In genomic region chr2:162318280-162319222, GRCh38 we compare ENCODE assay signal across 1 cellular context.
TF ChIP-seq lines count a peak whose summit lies in the region.

Gene IFIH1 (minus strand): TSS chr2:162318684. CDS start chr2:162318307, 377 bp downstream.

TF ChIP-seq in HepG2, 621 proteins besides CTCF, POLR2A, EP300 and RAD21 (continued from another document and continues in another):
- TF ChIP-seq, protein P1, sequence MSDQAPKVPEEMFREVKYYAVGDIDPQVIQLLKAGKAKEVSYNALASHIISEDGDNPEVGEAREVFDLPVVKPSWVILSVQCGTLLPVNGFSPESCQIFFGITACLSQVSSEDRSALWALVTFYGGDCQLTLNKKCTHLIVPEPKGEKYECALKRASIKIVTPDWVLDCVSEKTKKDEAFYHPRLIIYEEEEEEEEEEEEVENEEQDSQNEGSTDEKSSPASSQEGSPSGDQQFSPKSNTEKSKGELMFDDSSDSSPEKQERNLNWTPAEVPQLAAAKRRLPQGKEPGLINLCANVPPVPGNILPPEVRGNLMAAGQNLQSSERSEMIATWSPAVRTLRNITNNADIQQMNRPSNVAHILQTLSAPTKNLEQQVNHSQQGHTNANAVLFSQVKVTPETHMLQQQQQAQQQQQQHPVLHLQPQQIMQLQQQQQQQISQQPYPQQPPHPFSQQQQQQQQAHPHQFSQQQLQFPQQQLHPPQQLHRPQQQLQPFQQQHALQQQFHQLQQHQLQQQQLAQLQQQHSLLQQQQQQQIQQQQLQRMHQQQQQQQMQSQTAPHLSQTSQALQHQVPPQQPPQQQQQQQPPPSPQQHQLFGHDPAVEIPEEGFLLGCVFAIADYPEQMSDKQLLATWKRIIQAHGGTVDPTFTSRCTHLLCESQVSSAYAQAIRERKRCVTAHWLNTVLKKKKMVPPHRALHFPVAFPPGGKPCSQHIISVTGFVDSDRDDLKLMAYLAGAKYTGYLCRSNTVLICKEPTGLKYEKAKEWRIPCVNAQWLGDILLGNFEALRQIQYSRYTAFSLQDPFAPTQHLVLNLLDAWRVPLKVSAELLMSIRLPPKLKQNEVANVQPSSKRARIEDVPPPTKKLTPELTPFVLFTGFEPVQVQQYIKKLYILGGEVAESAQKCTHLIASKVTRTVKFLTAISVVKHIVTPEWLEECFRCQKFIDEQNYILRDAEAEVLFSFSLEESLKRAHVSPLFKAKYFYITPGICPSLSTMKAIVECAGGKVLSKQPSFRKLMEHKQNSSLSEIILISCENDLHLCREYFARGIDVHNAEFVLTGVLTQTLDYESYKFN (CRISPR knock-in tag; conservative IDR thresholded peaks at IDR 0.05) = no peak
- TF ChIP-seq MEF2D (CRISPR knock-in tag; IDR thresholded peaks at IDR 0.05) (no peak), NR3C1 (CRISPR knock-in tag; IDR thresholded peaks at IDR 0.05) (no peak), ZNF296 (CRISPR knock-in tag; conservative IDR thresholded peaks at IDR 0.05) (no peak), ATAD3A (CRISPR knock-in tag; IDR thresholded peaks at IDR 0.05) (no peak), ZNF792 (CRISPR knock-in tag; IDR thresholded peaks at IDR 0.05) (no peak; the same call in 1 of the 2 replicates), TP53 (CRISPR knock-in tag; conservative IDR thresholded peaks at IDR 0.05) (no peak), GATAD1 (CRISPR knock-in tag; IDR thresholded peaks at IDR 0.05) (no peak; the same call in 1 of the 2 replicates), CBFB (CRISPR knock-in tag; IDR thresholded peaks at IDR 0.05) (no peak), TBX3 (IDR thresholded peaks at IDR 0.05; ENCODE audit: borderline replicate concordance) (no peak), BRF2 (CRISPR knock-in tag; IDR thresholded peaks at IDR 0.05) (no peak; the same call in none of the 2 replicates), SMAD9 (CRISPR knock-in tag; IDR thresholded peaks at IDR 0.05) (0 out of 2 replicates have a peak, but pooled peaks have one; percentile 60), JUNB (CRISPR knock-in tag; IDR thresholded peaks at IDR 0.05; ENCODE audit: borderline replicate concordance) (no peak), ZNF10 (CRISPR knock-in tag; IDR thresholded peaks at IDR 0.05; ENCODE audit: borderline replicate concordance, low read depth) (no peak), AHR (CRISPR knock-in tag; IDR thresholded peaks at IDR 0.05) (no peak), CHCHD3 (CRISPR knock-in tag; IDR thresholded peaks at IDR 0.05) (no peak), YEATS2 (CRISPR knock-in tag; IDR thresholded peaks at IDR 0.05; ENCODE audit: borderline replicate concordance) (0 out of 2 replicates have a peak, but pooled peaks have one; percentile 54), ZC3H13 (CRISPR knock-in tag; IDR thresholded peaks at IDR 0.05) (no peak), ZNF207 (IDR thresholded peaks at IDR 0.05; ENCODE audit: borderline replicate concordance) (no peak), THAP9 (CRISPR knock-in tag; IDR thresholded peaks at IDR 0.05; ENCODE audit: borderline replicate concordance) (no peak), ZNF512B (CRISPR knock-in tag; IDR thresholded peaks at IDR 0.05; ENCODE audit: borderline replicate concordance) (0 out of 2 replicates have a peak, but pooled peaks have one; percentile 54), GMEB1 (CRISPR knock-in tag; IDR thresholded peaks at IDR 0.05; ENCODE audit: borderline replicate concordance) (no peak), ELF4 (CRISPR knock-in tag; IDR thresholded peaks at IDR 0.05; ENCODE audit: borderline replicate concordance) (no peak), ZNF354B (CRISPR knock-in tag; IDR thresholded peaks at IDR 0.05) (no peak), HOXA7 (CRISPR knock-in tag; IDR thresholded peaks at IDR 0.05) (no peak), ZNF234 (CRISPR knock-in tag; conservative IDR thresholded peaks at IDR 0.05) (no peak), REXO4 (CRISPR knock-in tag; IDR thresholded peaks at IDR 0.05; ENCODE audit: borderline replicate concordance) (no peak), HDAC6 (IDR thresholded peaks at IDR 0.05; ENCODE audit: low read depth, low read length) (no peak), HNF1A (IDR thresholded peaks at IDR 0.05; ENCODE audit: low read depth) (no peak), HNF1A (CRISPR knock-in tag; IDR thresholded peaks at IDR 0.05; ENCODE audit: borderline replicate concordance) (no peak), ZNF737 (CRISPR knock-in tag; IDR thresholded peaks at IDR 0.05; ENCODE audit: borderline replicate concordance) (no peak), TEAD3 (CRISPR knock-in tag; optimal IDR thresholded peaks at IDR 0.05; ENCODE audit: borderline replicate concordance) (peak; percentile 34), HOXA5 (CRISPR knock-in tag; IDR thresholded peaks at IDR 0.05) (no peak), ZNF468 (CRISPR knock-in tag; IDR thresholded peaks at IDR 0.05) (no peak), TBX2 (CRISPR knock-in tag; IDR thresholded peaks at IDR 0.05; ENCODE audit: borderline replicate concordance) (peak; percentile 52; the same call in 1 of the 2 replicates), CCDC6 (CRISPR knock-in tag; IDR thresholded peaks at IDR 0.05) (no peak), GLI4 (CRISPR knock-in tag; IDR thresholded peaks at IDR 0.05; ENCODE audit: borderline replicate concordance) (no peak), ZSCAN12 (CRISPR knock-in tag; IDR thresholded peaks at IDR 0.05) (no peak), ZNF3 (CRISPR knock-in tag; IDR thresholded peaks at IDR 0.05) (no peak)
- TF ChIP-seq, protein P2, sequence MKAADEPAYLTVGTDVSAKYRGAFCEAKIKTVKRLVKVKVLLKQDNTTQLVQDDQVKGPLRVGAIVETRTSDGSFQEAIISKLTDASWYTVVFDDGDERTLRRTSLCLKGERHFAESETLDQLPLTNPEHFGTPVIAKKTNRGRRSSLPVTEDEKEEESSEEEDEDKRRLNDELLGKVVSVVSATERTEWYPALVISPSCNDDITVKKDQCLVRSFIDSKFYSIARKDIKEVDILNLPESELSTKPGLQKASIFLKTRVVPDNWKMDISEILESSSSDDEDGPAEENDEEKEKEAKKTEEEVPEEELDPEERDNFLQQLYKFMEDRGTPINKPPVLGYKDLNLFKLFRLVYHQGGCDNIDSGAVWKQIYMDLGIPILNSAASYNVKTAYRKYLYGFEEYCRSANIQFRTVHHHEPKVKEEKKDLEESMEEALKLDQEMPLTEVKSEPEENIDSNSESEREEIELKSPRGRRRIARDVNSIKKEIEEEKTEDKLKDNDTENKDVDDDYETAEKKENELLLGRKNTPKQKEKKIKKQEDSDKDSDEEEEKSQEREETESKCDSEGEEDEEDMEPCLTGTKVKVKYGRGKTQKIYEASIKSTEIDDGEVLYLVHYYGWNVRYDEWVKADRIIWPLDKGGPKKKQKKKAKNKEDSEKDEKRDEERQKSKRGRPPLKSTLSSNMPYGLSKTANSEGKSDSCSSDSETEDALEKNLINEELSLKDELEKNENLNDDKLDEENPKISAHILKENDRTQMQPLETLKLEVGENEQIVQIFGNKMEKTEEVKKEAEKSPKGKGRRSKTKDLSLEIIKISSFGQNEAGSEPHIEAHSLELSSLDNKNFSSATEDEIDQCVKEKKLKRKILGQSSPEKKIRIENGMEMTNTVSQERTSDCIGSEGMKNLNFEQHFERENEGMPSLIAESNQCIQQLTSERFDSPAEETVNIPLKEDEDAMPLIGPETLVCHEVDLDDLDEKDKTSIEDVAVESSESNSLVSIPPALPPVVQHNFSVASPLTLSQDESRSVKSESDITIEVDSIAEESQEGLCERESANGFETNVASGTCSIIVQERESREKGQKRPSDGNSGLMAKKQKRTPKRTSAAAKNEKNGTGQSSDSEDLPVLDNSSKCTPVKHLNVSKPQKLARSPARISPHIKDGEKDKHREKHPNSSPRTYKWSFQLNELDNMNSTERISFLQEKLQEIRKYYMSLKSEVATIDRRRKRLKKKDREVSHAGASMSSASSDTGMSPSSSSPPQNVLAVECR (CRISPR knock-in tag; IDR thresholded peaks at IDR 0.05; ENCODE audit: borderline replicate concordance) = peak; percentile 72; the same call in 1 of the 2 replicates
